ENCODE assay signal across 14 cellular contexts in genomic region chr1:9321480-9321849, GRCh38. TPM values are rescaled to one million over a fixed set of nuclear protein-coding genes. Genes with fewer than 3 reads are reported as not detected.
DNase-seq lines count a peak whose midpoint lies in the region; ATAC-seq and TF ChIP-seq lines count a peak whose summit lies in the region.
"Had no signal": no experiment of that assay in that cellular context is flagged by ENCODE, and none has a peak within 500 bp of the region (broad histone marks: within the 10 kb centered on the region; RNA-seq: fewer than 3 reads in every experiment).

No MANE protein-coding gene starts in this region.

- H3K79me2 ChIP-seq in PC-3 (ENCODE audit: low read length): peaks cover 97% of the 10 kb centered on the region

- H3K4me3 ChIP-seq in WI38 (ENCODE audit: low read depth, low read length) (peak overlapping the region; percentile 38), gastrocnemius medialis (no peak overlapping the region), PC-3 (ENCODE audit: low read length) (no peak overlapping the region)
- H3K4me3 ChIP-seq: heart right ventricle, SJCRH30 had no signal

- intact Hi-C loops in gastrocnemius medialis (cut with DNase I; ENCODE audit: low total_unique reads): no loop called here
- intact Hi-C loops in PC-3 (cut with micrococcal nuclease): no loop called here

- H3F3A ChIP-seq in PC-3 (ENCODE audit: low read length, unreplicated experiment): no peaks in the 10 kb centered on the region

- H4K20me1 ChIP-seq in PC-3 (ENCODE audit: low read length): peaks cover 27% of the 10 kb centered on the region

- peaks cover 33 to 39% of the 10 kb centered on the region in 2 donors for H3K4me1 ChIP-seq in gastrocnemius medialis
- no peaks in the 10 kb centered on the region for H3K4me1 ChIP-seq in PC-3 (ENCODE audit: insufficient read depth, low read length)

- H3K4me2 ChIP-seq in PC-3 (ENCODE audit: low read length): no peak overlapping the region

- CTCF ChIA-PET in PC-3 (lab: Charles Lee): no interaction called here

- in situ Hi-C loops in gastrocnemius medialis (cut with MboI; ENCODE audit: low sequenced_read_pairs in 4 of 4): no loop called here

- no peak overlapping the region for H2AFZ ChIP-seq in PC-3 (ENCODE audit: low read length)

- TF ChIP-seq CTCF in WI38 (IDR thresholded peaks at IDR 0.05; ENCODE audit: low read depth, low read length): no peak
- no peak for TF ChIP-seq CTCF in gastrocnemius medialis (IDR thresholded peaks at IDR 0.05 in 4 of 5, conservative IDR thresholded peaks at IDR 0.05 in 1 of 5)
- TF ChIP-seq CTCF in PC-3 (conservative IDR thresholded peaks at IDR 0.05; ENCODE audit: low read depth, low read length): no peak

- H3K9me3 ChIP-seq in gastrocnemius medialis (no peaks in the 10 kb centered on the region), PC-3 (ENCODE audit: low read length) (no peaks in the 10 kb centered on the region)
- H3K9me3 ChIP-seq: heart right ventricle, SJCRH30 had no signal

- TF ChIP-seq POLR2A in gastrocnemius medialis (IDR thresholded peaks at IDR 0.05): no peak

- POLR2A ChIA-PET in PC-3 (lab: Charles Lee; ENCODE audit: unreplicated experiment): interaction anchor here (0.6 kb wide), 1 partner anchor 373 kb away, joined by 3 read pairs; no protein-coding TSS in a partner anchor

- DNase-seq in H4 (ENCODE audit: low spot score) (peak; percentile 61), fibroblast of peridontal ligament (ENCODE audit: extremely low read depth) (peak; percentile 86), gastrocnemius medialis (no peak), PC-3 (no peak)
- DNase-seq: activated CD8-positive, alpha-beta memory T cell treated with anti-CD3 and anti-CD28 coated beads for 24 hours; Calu3; heart right ventricle; NCI-H2081; SJCRH30 had no signal

- H3K9me2 ChIP-seq in PC-3 (replicated peaks; ENCODE audit: low read length): no peaks in the 10 kb centered on the region

- H3K27ac ChIP-seq in gastrocnemius medialis (no peak overlapping the region), PC-3 (ENCODE audit: low read length) (no peak overlapping the region)
- H3K27ac ChIP-seq: heart right ventricle, SJCRH30 had no signal

- ATAC-seq in gastrocnemius medialis: peak; percentile 9 to 12
- no peak for ATAC-seq in HG03442 (IDR thresholded peaks at IDR 0.05; ENCODE audit: unreplicated experiment)
- ATAC-seq in PC-3: no peak
- ATAC-seq in HG03045 (IDR thresholded peaks at IDR 0.05; ENCODE audit: unreplicated experiment): no peak
- ATAC-seq in HG02588 (IDR thresholded peaks at IDR 0.05; ENCODE audit: unreplicated experiment): no peak
- ATAC-seq: HCT116, heart right ventricle had no signal

- BruUV-seq in PC-3 (replicated peaks; lab: Mats Ljungman, UMichigan): no TSS peak

- no peaks in the 10 kb centered on the region for H3K36me3 ChIP-seq in gastrocnemius medialis
- no peaks in the 10 kb centered on the region for H3K36me3 ChIP-seq in PC-3 (ENCODE audit: low read depth, low read length)
- H3K36me3 ChIP-seq: SJCRH30 had no signal

- H3K9ac ChIP-seq in PC-3 (ENCODE audit: low read length): no peak overlapping the region

- H3K27me3 ChIP-seq in gastrocnemius medialis: no peaks in the 10 kb centered on the region
- no peaks in the 10 kb centered on the region for H3K27me3 ChIP-seq in PC-3 (ENCODE audit: low read length)
- H3K27me3 ChIP-seq: heart right ventricle had no signal

RNA-seq across cellular contexts. Expression of gene SPSB1, which starts 28.8 kb away (rescaled TPM):
- total RNA-seq in H4 (2014; rRNA removed; shearing (Covaris generic)): 10.6 and 12.2 TPM in 2 replicates
- total RNA-seq in gastrocnemius medialis (100 to 1,000 TPM in 1 of 4 donors, 10 to 100 TPM in 3; 40.4 to 161 (median 56.6) TPM), PC-3 (2014; rRNA removed) (18.1 and 32.9 TPM in 2 replicates)

Comparison
In these comparisons a context has a peak if more than half of its experiments do, and no peak if none do; other contexts are left out.
1. DNase-seq: peak in H4 (single experiment) and fibroblast of peridontal ligament (single experiment); none in gastrocnemius medialis (0 of 2) and PC-3 (single experiment).
2. ATAC-seq: peak in gastrocnemius medialis (2 of 2); none in HG03442 (single experiment), PC-3 (single experiment), HG03045 (single experiment) and HG02588 (single experiment).